Comparison of ENCODE assay signal across 1 cellular context in the genomic region with DNA sequence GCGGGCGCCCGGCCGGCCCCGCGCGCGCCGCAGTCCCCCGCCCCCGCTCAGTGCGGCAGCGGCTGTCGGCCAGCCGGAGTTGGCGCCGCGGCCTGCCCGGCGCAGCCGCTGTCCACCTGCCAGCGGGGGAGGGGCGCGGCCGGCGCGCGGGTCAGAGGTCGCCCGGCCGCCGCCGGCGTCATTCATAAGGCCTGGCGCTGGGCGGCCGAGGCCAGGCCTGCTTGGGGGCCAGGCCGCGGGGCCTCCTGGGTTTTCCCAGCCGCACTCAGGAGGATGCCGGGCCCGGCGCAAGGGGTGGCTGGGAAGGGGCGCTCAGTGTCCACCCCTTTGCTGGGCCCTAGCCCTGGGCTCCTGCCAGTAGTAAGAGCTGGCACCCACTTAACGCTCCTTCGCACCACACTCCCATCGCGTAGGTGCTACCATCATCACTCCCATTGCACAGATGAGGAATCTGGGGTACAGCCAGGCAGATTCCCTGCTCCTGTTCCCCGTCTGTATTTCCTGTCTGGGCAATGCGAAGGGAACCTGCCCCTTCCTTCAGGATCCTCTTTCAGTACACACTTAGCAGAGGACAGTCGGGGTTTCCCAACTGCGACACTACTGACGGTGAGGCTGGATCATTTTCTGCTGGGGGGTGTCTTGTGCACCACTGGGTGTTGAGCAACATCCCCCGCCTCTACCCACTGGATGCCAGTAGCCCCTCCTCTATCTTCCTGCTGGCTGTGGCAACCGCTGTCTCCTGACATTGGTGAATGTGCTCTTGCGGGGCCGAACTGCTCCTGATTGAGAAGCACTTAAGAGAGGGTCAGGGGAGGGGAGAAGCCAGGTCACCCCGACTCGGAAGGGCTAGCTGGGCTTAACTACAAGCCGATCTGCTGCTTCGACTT.
TF ChIP-seq lines count a peak whose summit lies in the region.

No MANE protein-coding gene starts in this region.

TF ChIP-seq in HepG2, 621 proteins besides CTCF, POLR2A, EP300 and RAD21 (continues in another document):
- TF ChIP-seq ZNF251 (CRISPR knock-in tag; IDR thresholded peaks at IDR 0.05) (no peak), ZNF274 (CRISPR knock-in tag; IDR thresholded peaks at IDR 0.05) (peak; percentile 90), NFE2L1 (CRISPR knock-in tag; IDR thresholded peaks at IDR 0.05; ENCODE audit: borderline replicate concordance) (0 out of 2 replicates have a peak, but pooled peaks have one; percentile 31), PHB2 (IDR thresholded peaks at IDR 0.05; ENCODE audit: partially characterized antibody) (no peak), ZNF160 (CRISPR knock-in tag; IDR thresholded peaks at IDR 0.05) (0 out of 2 replicates have a peak, but pooled peaks have one; percentile 36), ZNF607 (CRISPR knock-in tag; IDR thresholded peaks at IDR 0.05; ENCODE audit: borderline replicate concordance) (0 out of 2 replicates have a peak, but pooled peaks have one; percentile 55), AKAP8 (CRISPR knock-in tag; IDR thresholded peaks at IDR 0.05) (no peak), ZNF7 (CRISPR knock-in tag; IDR thresholded peaks at IDR 0.05) (peak; percentile 95), ELF3 (CRISPR knock-in tag; IDR thresholded peaks at IDR 0.05) (no peak), PHF20 (CRISPR knock-in tag; IDR thresholded peaks at IDR 0.05) (peak; percentile 60; the same call in 1 of the 2 replicates), SCMH1 (CRISPR knock-in tag; IDR thresholded peaks at IDR 0.05; ENCODE audit: borderline replicate concordance) (no peak), ZNF572 (CRISPR knock-in tag; IDR thresholded peaks at IDR 0.05) (0 out of 2 replicates have a peak, but pooled peaks have one; percentile 77), ZSCAN25 (CRISPR knock-in tag; IDR thresholded peaks at IDR 0.05) (0 out of 2 replicates have a peak, but pooled peaks have one; percentile 17), ZNF205 (CRISPR knock-in tag; IDR thresholded peaks at IDR 0.05) (0 out of 2 replicates have a peak, but pooled peaks have one; percentile 31), ZNF850 (CRISPR knock-in tag; conservative IDR thresholded peaks at IDR 0.05) (no peak), GABPB1 (CRISPR knock-in tag; IDR thresholded peaks at IDR 0.05) (peak; percentile 1; the same call in 1 of the 2 replicates), ZNF333 (CRISPR knock-in tag; IDR thresholded peaks at IDR 0.05; ENCODE audit: borderline replicate concordance) (0 out of 2 replicates have a peak, but pooled peaks have one; percentile 74), ZNF33A (CRISPR knock-in tag; IDR thresholded peaks at IDR 0.05; ENCODE audit: borderline replicate concordance) (no peak), EZH2 (conservative IDR thresholded peaks at IDR 0.05; ENCODE audit: low read depth, low read length) (no peak), CREB1 (IDR thresholded peaks at IDR 0.05) (no peak), CREB1 (CRISPR knock-in tag; IDR thresholded peaks at IDR 0.05) (no peak), RXRA (CRISPR knock-in tag; IDR thresholded peaks at IDR 0.05) (peak; percentile 19; the same call in 1 of the 2 replicates), IRF2 (CRISPR knock-in tag; IDR thresholded peaks at IDR 0.05) (no peak; the same call in 1 of the 2 replicates), KDM5A (IDR thresholded peaks at IDR 0.05; ENCODE audit: borderline replicate concordance, low read length) (peak; percentile 39; the same call in 1 of the 2 replicates), MXI1 (IDR thresholded peaks at IDR 0.05; ENCODE audit: borderline replicate concordance, low read depth, low read length) (peak; percentile 51; the same call in 1 of the 3 replicates), RBAK (CRISPR knock-in tag; IDR thresholded peaks at IDR 0.05) (peak; percentile 68; the same call in 1 of the 2 replicates)
- TF ChIP-seq, protein P1, sequence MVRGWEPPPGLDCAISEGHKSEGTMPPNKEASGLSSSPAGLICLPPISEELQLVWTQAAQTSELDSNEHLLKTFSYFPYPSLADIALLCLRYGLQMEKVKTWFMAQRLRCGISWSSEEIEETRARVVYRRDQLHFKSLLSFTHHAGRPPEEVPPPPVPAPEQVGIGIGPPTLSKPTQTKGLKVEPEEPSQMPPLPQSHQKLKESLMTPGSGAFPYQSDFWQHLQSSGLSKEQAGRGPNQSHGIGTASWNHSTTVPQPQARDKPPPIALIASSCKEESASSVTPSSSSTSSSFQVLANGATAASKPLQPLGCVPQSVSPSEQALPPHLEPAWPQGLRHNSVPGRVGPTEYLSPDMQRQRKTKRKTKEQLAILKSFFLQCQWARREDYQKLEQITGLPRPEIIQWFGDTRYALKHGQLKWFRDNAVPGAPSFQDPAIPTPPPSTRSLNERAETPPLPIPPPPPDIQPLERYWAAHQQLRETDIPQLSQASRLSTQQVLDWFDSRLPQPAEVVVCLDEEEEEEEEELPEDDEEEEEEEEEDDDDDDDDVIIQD (CRISPR knock-in tag; IDR thresholded peaks at IDR 0.05; ENCODE audit: low read depth): peak; percentile 43; the same call in 1 of the 2 replicates
- TF ChIP-seq, protein P2, sequence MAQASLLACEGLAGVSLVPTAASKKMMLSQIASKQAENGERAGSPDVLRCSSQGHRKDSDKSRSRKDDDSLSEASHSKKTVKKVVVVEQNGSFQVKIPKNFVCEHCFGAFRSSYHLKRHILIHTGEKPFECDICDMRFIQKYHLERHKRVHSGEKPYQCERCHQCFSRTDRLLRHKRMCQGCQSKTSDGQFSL (CRISPR knock-in tag; IDR thresholded peaks at IDR 0.05): peak; percentile 65; the same call in 1 of the 2 replicates
- TF ChIP-seq, protein P3, sequence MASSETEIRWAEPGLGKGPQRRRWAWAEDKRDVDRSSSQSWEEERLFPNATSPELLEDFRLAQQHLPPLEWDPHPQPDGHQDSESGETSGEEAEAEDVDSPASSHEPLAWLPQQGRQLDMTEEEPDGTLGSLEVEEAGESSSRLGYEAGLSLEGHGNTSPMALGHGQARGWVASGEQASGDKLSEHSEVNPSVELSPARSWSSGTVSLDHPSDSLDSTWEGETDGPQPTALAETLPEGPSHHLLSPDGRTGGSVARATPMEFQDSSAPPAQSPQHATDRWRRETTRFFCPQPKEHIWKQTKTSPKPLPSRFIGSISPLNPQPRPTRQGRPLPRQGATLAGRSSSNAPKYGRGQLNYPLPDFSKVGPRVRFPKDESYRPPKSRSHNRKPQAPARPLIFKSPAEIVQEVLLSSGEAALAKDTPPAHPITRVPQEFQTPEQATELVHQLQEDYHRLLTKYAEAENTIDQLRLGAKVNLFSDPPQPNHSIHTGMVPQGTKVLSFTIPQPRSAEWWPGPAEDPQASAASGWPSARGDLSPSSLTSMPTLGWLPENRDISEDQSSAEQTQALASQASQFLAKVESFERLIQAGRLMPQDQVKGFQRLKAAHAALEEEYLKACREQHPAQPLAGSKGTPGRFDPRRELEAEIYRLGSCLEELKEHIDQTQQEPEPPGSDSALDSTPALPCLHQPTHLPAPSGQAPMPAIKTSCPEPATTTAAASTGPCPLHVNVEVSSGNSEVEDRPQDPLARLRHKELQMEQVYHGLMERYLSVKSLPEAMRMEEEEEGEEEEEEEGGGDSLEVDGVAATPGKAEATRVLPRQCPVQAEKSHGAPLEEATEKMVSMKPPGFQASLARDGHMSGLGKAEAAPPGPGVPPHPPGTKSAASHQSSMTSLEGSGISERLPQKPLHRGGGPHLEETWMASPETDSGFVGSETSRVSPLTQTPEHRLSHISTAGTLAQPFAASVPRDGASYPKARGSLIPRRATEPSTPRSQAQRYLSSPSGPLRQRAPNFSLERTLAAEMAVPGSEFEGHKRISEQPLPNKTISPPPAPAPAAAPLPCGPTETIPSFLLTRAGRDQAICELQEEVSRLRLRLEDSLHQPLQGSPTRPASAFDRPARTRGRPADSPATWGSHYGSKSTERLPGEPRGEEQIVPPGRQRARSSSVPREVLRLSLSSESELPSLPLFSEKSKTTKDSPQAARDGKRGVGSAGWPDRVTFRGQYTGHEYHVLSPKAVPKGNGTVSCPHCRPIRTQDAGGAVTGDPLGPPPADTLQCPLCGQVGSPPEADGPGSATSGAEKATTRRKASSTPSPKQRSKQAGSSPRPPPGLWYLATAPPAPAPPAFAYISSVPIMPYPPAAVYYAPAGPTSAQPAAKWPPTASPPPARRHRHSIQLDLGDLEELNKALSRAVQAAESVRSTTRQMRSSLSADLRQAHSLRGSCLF (CRISPR knock-in tag; IDR thresholded peaks at IDR 0.05; ENCODE audit: borderline replicate concordance): no peak
- TF ChIP-seq, protein P4, sequence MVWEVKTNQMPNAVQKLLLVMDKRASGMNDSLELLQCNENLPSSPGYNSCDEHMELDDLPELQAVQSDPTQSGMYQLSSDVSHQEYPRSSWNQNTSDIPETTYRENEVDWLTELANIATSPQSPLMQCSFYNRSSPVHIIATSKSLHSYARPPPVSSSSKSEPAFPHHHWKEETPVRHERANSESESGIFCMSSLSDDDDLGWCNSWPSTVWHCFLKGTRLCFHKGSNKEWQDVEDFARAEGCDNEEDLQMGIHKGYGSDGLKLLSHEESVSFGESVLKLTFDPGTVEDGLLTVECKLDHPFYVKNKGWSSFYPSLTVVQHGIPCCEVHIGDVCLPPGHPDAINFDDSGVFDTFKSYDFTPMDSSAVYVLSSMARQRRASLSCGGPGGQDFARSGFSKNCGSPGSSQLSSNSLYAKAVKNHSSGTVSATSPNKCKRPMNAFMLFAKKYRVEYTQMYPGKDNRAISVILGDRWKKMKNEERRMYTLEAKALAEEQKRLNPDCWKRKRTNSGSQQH (CRISPR knock-in tag; IDR thresholded peaks at IDR 0.05; ENCODE audit: low read depth): peak; percentile 27; the same call in 1 of the 2 replicates
- TF ChIP-seq, protein P5, sequence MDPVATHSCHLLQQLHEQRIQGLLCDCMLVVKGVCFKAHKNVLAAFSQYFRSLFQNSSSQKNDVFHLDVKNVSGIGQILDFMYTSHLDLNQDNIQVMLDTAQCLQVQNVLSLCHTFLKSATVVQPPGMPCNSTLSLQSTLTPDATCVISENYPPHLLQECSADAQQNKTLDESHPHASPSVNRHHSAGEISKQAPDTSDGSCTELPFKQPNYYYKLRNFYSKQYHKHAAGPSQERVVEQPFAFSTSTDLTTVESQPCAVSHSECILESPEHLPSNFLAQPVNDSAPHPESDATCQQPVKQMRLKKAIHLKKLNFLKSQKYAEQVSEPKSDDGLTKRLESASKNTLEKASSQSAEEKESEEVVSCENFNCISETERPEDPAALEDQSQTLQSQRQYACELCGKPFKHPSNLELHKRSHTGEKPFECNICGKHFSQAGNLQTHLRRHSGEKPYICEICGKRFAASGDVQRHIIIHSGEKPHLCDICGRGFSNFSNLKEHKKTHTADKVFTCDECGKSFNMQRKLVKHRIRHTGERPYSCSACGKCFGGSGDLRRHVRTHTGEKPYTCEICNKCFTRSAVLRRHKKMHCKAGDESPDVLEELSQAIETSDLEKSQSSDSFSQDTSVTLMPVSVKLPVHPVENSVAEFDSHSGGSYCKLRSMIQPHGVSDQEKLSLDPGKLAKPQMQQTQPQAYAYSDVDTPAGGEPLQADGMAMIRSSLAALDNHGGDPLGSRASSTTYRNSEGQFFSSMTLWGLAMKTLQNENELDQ (CRISPR knock-in tag; IDR thresholded peaks at IDR 0.05; ENCODE audit: borderline replicate concordance): no peak
- TF ChIP-seq, protein P6, sequence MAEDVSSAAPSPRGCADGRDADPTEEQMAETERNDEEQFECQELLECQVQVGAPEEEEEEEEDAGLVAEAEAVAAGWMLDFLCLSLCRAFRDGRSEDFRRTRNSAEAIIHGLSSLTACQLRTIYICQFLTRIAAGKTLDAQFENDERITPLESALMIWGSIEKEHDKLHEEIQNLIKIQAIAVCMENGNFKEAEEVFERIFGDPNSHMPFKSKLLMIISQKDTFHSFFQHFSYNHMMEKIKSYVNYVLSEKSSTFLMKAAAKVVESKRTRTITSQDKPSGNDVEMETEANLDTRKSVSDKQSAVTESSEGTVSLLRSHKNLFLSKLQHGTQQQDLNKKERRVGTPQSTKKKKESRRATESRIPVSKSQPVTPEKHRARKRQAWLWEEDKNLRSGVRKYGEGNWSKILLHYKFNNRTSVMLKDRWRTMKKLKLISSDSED (CRISPR knock-in tag; IDR thresholded peaks at IDR 0.05): peak; percentile 65; the same call in 1 of the 2 replicates
- TF ChIP-seq, protein P7, sequence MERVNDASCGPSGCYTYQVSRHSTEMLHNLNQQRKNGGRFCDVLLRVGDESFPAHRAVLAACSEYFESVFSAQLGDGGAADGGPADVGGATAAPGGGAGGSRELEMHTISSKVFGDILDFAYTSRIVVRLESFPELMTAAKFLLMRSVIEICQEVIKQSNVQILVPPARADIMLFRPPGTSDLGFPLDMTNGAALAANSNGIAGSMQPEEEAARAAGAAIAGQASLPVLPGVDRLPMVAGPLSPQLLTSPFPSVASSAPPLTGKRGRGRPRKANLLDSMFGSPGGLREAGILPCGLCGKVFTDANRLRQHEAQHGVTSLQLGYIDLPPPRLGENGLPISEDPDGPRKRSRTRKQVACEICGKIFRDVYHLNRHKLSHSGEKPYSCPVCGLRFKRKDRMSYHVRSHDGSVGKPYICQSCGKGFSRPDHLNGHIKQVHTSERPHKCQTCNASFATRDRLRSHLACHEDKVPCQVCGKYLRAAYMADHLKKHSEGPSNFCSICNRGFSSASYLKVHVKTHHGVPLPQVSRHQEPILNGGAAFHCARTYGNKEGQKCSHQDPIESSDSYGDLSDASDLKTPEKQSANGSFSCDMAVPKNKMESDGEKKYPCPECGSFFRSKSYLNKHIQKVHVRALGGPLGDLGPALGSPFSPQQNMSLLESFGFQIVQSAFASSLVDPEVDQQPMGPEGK (CRISPR knock-in tag; IDR thresholded peaks at IDR 0.05): peak; percentile 97
- TF ChIP-seq, protein P8, sequence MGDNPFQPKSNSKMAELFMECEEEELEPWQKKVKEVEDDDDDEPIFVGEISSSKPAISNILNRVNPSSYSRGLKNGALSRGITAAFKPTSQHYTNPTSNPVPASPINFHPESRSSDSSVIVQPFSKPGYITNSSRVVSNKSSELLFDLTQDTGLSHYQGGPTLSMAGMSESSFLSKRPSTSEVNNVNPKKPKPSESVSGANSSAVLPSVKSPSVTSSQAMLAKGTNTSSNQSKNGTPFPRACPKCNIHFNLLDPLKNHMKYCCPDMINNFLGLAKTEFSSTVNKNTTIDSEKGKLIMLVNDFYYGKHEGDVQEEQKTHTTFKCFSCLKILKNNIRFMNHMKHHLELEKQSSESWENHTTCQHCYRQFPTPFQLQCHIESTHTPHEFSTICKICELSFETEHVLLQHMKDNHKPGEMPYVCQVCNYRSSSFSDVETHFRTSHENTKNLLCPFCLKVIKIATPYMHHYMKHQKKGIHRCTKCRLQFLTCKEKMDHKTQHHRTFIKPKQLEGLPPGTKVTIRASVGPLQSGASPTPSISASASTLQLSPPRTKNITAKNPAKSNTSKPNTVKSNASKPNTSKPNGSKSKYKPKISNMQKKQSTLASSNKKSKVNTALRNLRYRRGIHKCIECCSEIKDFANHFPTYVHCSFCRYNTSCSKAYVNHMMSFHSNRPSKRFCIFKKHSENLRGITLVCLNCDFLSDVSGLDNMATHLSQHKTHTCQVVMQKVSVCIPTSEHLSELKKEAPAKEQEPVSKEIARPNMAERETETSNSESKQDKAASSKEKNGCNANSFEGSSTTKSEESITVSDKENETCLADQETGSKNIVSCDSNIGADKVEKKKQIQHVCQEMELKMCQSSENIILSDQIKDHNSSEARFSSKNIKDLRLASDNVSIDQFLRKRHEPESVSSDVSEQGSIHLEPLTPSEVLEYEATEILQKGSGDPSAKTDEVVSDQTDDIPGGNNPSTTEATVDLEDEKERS (CRISPR knock-in tag; IDR thresholded peaks at IDR 0.05): peak; percentile 31; the same call in 1 of the 2 replicates
